ENCODE assay signal across 12 cellular contexts in the genomic region with DNA sequence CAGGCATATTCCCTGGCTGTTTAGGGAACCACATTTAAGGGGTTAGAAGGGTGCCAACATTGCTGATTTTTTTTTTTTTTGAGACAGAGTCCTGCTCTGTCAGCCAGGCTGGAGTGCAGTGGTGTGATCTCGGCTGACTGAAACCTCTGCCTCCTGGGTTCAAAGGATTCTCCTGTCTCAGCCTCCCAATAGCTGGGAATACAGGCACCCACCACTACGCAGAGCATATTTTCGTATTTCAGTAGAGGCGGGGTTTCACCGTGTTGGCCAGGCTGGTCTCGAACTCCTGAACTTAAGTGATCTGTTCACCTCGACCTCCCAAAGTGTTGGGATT. TPM values are rescaled to one million over a fixed set of nuclear protein-coding genes. Genes with fewer than 3 reads are reported as not detected.
DNase-seq lines count a peak whose midpoint lies in the region; ATAC-seq, FAIRE-seq and TF ChIP-seq lines count a peak whose summit lies in the region.
"Had no signal": no experiment of that assay in that cellular context is flagged by ENCODE, and none has a peak within 500 bp of the region (broad histone marks: within the 10 kb centered on the region; RNA-seq: fewer than 3 reads in every experiment).

No MANE protein-coding gene starts in this region.

- H3K27ac ChIP-seq in C4-2B (no peak overlapping the region), GM23338 (ENCODE audit: low read depth) (no peak overlapping the region), HepG2 (ENCODE audit: extremely low read length, insufficient read depth, low read length) (no peak overlapping the region)

- no peak overlapping the region for H3K9ac ChIP-seq in HepG2 (ENCODE audit: insufficient read depth, low read depth, low read length)

- TF ChIP-seq CTCF in C4-2B (conservative IDR thresholded peaks at IDR 0.05) (peak; percentile 40), GM23338 (conservative IDR thresholded peaks at IDR 0.05; ENCODE audit: low read depth in 2 of 2) (no peak), HepG2 (CRISPR knock-in tag; IDR thresholded peaks at IDR 0.05) (no peak)
- peak; percentile 33 for TF ChIP-seq CTCF in activated CD8-positive, alpha-beta T cell treated with anti-CD3 and anti-CD28 coated beads for 36 hours (IDR thresholded peaks at IDR 0.05)

- no peaks in the 10 kb centered on the region for H3K9me2 ChIP-seq in GM23338 (ENCODE audit: insufficient read depth)

- ATAC-seq in GM23338, result peak; percentile 53
- ATAC-seq in activated CD8-positive, alpha-beta T cell treated with anti-CD3 and anti-CD28 coated beads for 36 hours, result no peak
- peak; percentile 30; the same call in 1 of the 3 replicates for ATAC-seq in HepG2

- H4K20me1 ChIP-seq in GM23338 (replicated peaks; ENCODE audit: insufficient read depth) (no peaks in the 10 kb centered on the region), HepG2 (ENCODE audit: insufficient read depth, low read length) (no peaks in the 10 kb centered on the region)

- H3K27me3 ChIP-seq in GM23338 (ENCODE audit: insufficient read depth) (no peaks in the 10 kb centered on the region), HepG2 (ENCODE audit: control insufficient read depth in 1 of 2, insufficient read depth in 2 of 2, low read length in 2 of 2) (no peaks in the 10 kb centered on the region)

- TF ChIP-seq POLR2A in HepG2 (IDR thresholded peaks at IDR 0.05; ENCODE audit: insufficient read depth in 1 of 2, low read depth in 2 of 2, low read length in 2 of 2) (no peak), H54 (IDR thresholded peaks at IDR 0.05; ENCODE audit: low read depth, low read length) (no peak)

- H2AFZ ChIP-seq in GM23338 (peak overlapping the region; percentile 83; the same call in 1 of the 2 replicates), HepG2 (ENCODE audit: low read length) (no peak overlapping the region)

- no peaks in the 10 kb centered on the region; the same call in 2 of the 3 replicates for H3K36me3 Mint-ChIP-seq in GM23338 (ENCODE audit: low read depth)
- no peaks in the 10 kb centered on the region for H3K36me3 Mint-ChIP-seq in activated CD8-positive, alpha-beta T cell treated with anti-CD3 and anti-CD28 coated beads for 36 hours (ENCODE audit: low read depth)
- H3K36me3 Mint-ChIP-seq: CD4-positive, CD25-positive, alpha-beta regulatory T cell had no signal

- POLR2A ChIA-PET in activated CD8-positive, alpha-beta T cell treated with anti-CD3 and anti-CD28 coated beads for 36 hours (lab: Charles Lee), result interaction anchor here (0.7 kb wide), 1 partner anchor 20 kb away, joined by 3 read pairs; no protein-coding TSS in a partner anchor
- POLR2A ChIA-PET in HepG2 (lab: Yijun Ruan, JAX), result no interaction called here

- intact Hi-C loops in activated CD8-positive, alpha-beta T cell treated with anti-CD3 and anti-CD28 coated beads for 36 hours (cut with micrococcal nuclease), result no loop called here
- intact Hi-C loops in HepG2 (cut with micrococcal nuclease; ENCODE audit: unreplicated experiment), result loop anchor here (2.0 kb wide), 1 partner anchor 49 kb away; no protein-coding TSS in a partner anchor

- peaks cover 12% of the 10 kb centered on the region for H3K27me3 Mint-ChIP-seq in GM23338 (ENCODE audit: insufficient read depth, low read depth, poor library complexity)
- peaks cover 9% of the 10 kb centered on the region for H3K27me3 Mint-ChIP-seq in activated CD8-positive, alpha-beta T cell treated with anti-CD3 and anti-CD28 coated beads for 36 hours

- 66% methylated on average over 7 of the region's 7 CpGs for WGBS in HepG2 (ENCODE audit: low lambda C conversion rate)

- H3K9me3 ChIP-seq in HepG2 (ENCODE audit: low read length), result no peaks in the 10 kb centered on the region

- no peak for TF ChIP-seq RAD21 in HepG2 (CRISPR knock-in tag; IDR thresholded peaks at IDR 0.05)

- no peaks in the 10 kb centered on the region for H3K4me1 ChIP-seq in GM23338 (ENCODE audit: insufficient read depth)
- peaks cover 6% of the 10 kb centered on the region; the same call in 1 of the 2 replicates for H3K4me1 ChIP-seq in HepG2 (ENCODE audit: insufficient read depth, low read length)

- no peak for DNase-seq in GM23338 (ENCODE audit: low spot score)
- no peak for DNase-seq in activated CD8-positive, alpha-beta T cell treated with anti-CD3 and anti-CD28 coated beads for 36 hours
- no peak for DNase-seq in HepG2 (ENCODE audit: low spot score)
- no peak for DNase-seq in H54 (ENCODE audit: insufficient read length, low spot score)
- DNase-seq in NCI-H345 treated with DMSO at 0.1 percent for 48 hours (lab: John Stamatoyannopoulos, UW; ENCODE audit: unreplicated experiment), result no peak
- DNase-seq in effector CD8-positive, alpha-beta T cell (lab: John Stamatoyannopoulos, UW), result no peak
- DNase-seq in medulla oblongata (ENCODE audit: extremely low spot score), result no peak

- no peak for TF ChIP-seq EP300 in HepG2 (IDR thresholded peaks at IDR 0.05; ENCODE audit: low read depth in 2 of 2, low read length in 2 of 2)
- TF ChIP-seq EP300 in HepG2 (CRISPR knock-in tag; IDR thresholded peaks at IDR 0.05; ENCODE audit: borderline replicate concordance), result no peak

- no peak for FAIRE-seq in HepG2 (lab: Jason Lieb, UNC)
- FAIRE-seq in H54 (lab: Jason Lieb, UNC), result no peak

- H3K79me2 ChIP-seq in GM23338 (replicated peaks; ENCODE audit: insufficient read depth), result no peaks in the 10 kb centered on the region
- H3K79me2 ChIP-seq in HepG2 (ENCODE audit: insufficient read depth, low read length), result no peaks in the 10 kb centered on the region

- H3K4me3 ChIP-seq in GM23338 (no peak overlapping the region), HepG2 (replicated peaks in 1 of 3; ENCODE audit: insufficient read depth in 1 of 3, low read depth in 2 of 3, low read length in 3 of 3) (no peak overlapping the region)

- CTCF ChIA-PET in activated CD8-positive, alpha-beta T cell treated with anti-CD3 and anti-CD28 coated beads for 36 hours (lab: Charles Lee), result interaction anchor here (0.6 to 1.5 kb wide), 6 partner anchors 24 to 342 kb away, joined by 3 to 8 read pairs (median 4); no protein-coding TSS in a partner anchor
- CTCF ChIA-PET in HepG2 (lab: Yijun Ruan, JAX; ENCODE audit: low intra/inter-chr PET ratio, low total read pairs), result interaction anchor here (0.7 to 1.2 kb wide), 2 partner anchors 49 to 55 kb away, joined by 3 to 4 read pairs; no protein-coding TSS in a partner anchor

- H3K9me3 Mint-ChIP-seq in GM23338, result no peaks in the 10 kb centered on the region; the same call in 2 of the 3 replicates
- H3K9me3 Mint-ChIP-seq in activated CD8-positive, alpha-beta T cell treated with anti-CD3 and anti-CD28 coated beads for 36 hours, result no peaks in the 10 kb centered on the region
- H3K9me3 Mint-ChIP-seq: CD4-positive, CD25-positive, alpha-beta regulatory T cell had no signal

- no peaks in the 10 kb centered on the region for H3K36me3 ChIP-seq in GM23338 (ENCODE audit: insufficient read depth)
- H3K36me3 ChIP-seq in HepG2 (replicated peaks in 1 of 2; ENCODE audit: control insufficient read depth in 1 of 2, insufficient read depth in 2 of 2, low read length in 2 of 2), result no peaks in the 10 kb centered on the region

- no TSS peak for BruUV-seq in HepG2 (replicated peaks; lab: Mats Ljungman, UMichigan)

- no peaks in the 10 kb centered on the region; the same call in 1 of the 2 replicates for H3F3A ChIP-seq in GM23338 (replicated peaks; ENCODE audit: low read depth)

- no peak overlapping the region for H3K4me3 Mint-ChIP-seq in GM23338
- no peak overlapping the region for H3K4me3 Mint-ChIP-seq in activated CD8-positive, alpha-beta T cell treated with anti-CD3 and anti-CD28 coated beads for 36 hours
- H3K4me3 Mint-ChIP-seq: CD4-positive, CD25-positive, alpha-beta regulatory T cell had no signal

- no peak overlapping the region for H3K27ac Mint-ChIP-seq in GM23338
- no peak overlapping the region for H3K27ac Mint-ChIP-seq in activated CD8-positive, alpha-beta T cell treated with anti-CD3 and anti-CD28 coated beads for 36 hours
- H3K27ac Mint-ChIP-seq: CD4-positive, CD25-positive, alpha-beta regulatory T cell had no signal

- in situ Hi-C loops in HepG2 (cut with HindIII; ENCODE audit: extremely low pct_ligation_motif_present, low pct_unique_long_range_greater_than_20kb), result no loop called here

- H3K4me1 Mint-ChIP-seq in GM23338, result no peaks in the 10 kb centered on the region; the same call in 2 of the 3 replicates
- no peaks in the 10 kb centered on the region for H3K4me1 Mint-ChIP-seq in activated CD8-positive, alpha-beta T cell treated with anti-CD3 and anti-CD28 coated beads for 36 hours (ENCODE audit: low read depth)

- H3K4me2 ChIP-seq in GM23338, result no peak overlapping the region
- H3K4me2 ChIP-seq in HepG2 (ENCODE audit: low read depth, low read length), result no peak overlapping the region

RNA-seq across cellular contexts. Expression of gene CRX, which starts 7.8 kb away (rescaled TPM):
- not detected in 2 replicates for total RNA-seq in GM23338 (2014; rRNA removed; shearing (Covaris generic))
- 0.07 and 0.15 TPM in 2 replicates for polyA plus RNA-seq in GM23338 (2016; fragmentation: Nextera tagmentation; extraction: Ambion mirVana)
- not detected for total RNA-seq in activated CD8-positive, alpha-beta T cell treated with anti-CD3 and anti-CD28 coated beads for 36 hours
- total RNA-seq in HepG2 (2016; rRNA removed; fragmentation: Illumina TruSeq; extraction: Trizol), result not detected in 2 replicates
- not detected in 2 replicates for total RNA-seq in HepG2 (2016; cell fraction: cytosol; rRNA removed; fragmentation: Illumina TruSeq; extraction: Trizol; ENCODE audit: low read depth)
- not detected in 2 replicates for total RNA-seq in HepG2 (2016; cell fraction: insoluble cytoplasmic fraction; rRNA removed; fragmentation: Illumina TruSeq; extraction: Trizol)
- total RNA-seq in HepG2 (2016; cell fraction: membrane; rRNA removed; fragmentation: Illumina TruSeq; extraction: Trizol), result not detected in 2 replicates
- not detected in 2 replicates for total RNA-seq in HepG2 (2016; cell fraction: nucleus; rRNA removed; fragmentation: Illumina TruSeq; extraction: Trizol)
- not detected in 2 replicates for polyA plus RNA-seq in HepG2 (2011; rRNA removed)
- polyA plus RNA-seq in HepG2 (2011; cell fraction: cytosol; rRNA removed), result not detected in 2 replicates
- not detected in 2 replicates for polyA plus RNA-seq in HepG2 (2011; cell fraction: nucleus; rRNA removed)
- not detected in 2 replicates for polyA plus RNA-seq in HepG2 (2012)
- polyA plus RNA-seq in HepG2 (2016; cell fraction: cytosol; fragmentation: Illumina TruSeq; extraction: Trizol; ENCODE audit: low read depth), result not detected in 2 replicates
- not detected in 2 replicates for polyA plus RNA-seq in HepG2 (2016; cell fraction: insoluble cytoplasmic fraction; fragmentation: Illumina TruSeq; extraction: Trizol; ENCODE audit: low read depth)
- polyA plus RNA-seq in HepG2 (2016; cell fraction: membrane; fragmentation: Illumina TruSeq; extraction: Trizol; ENCODE audit: low read depth), result not detected in 2 replicates
- not detected in 2 replicates for polyA plus RNA-seq in HepG2 (2016; cell fraction: nucleus; fragmentation: Illumina TruSeq; extraction: Trizol; ENCODE audit: insufficient read depth, low read depth)
- polyA minus RNA-seq in HepG2 (2011; rRNA and poly(A)+ RNA removed; ENCODE audit: low replicate concordance), result not detected in 2 replicates
- not detected in 2 replicates for polyA minus RNA-seq in HepG2 (2011; cell fraction: cytosol; rRNA and poly(A)+ RNA removed)
- polyA minus RNA-seq in HepG2 (2011; cell fraction: nucleus; rRNA and poly(A)+ RNA removed), result not detected in 2 replicates
- total RNA-seq: CD4-positive, CD25-positive, alpha-beta regulatory T cell; H4; HT1080; Right ventricle myocardium superior had no signal
- polyA plus RNA-seq: CD4-positive, CD25-positive, alpha-beta regulatory T cell had no signal

RNA-seq across cellular contexts. Expression of gene TPRX1, which starts 9.6 kb away (rescaled TPM):
- total RNA-seq in GM23338 (2014; rRNA removed; shearing (Covaris generic)), result 0.19 and 0.28 TPM in 2 replicates
- polyA plus RNA-seq in GM23338 (2016; fragmentation: Nextera tagmentation; extraction: Ambion mirVana) (0.14 TPM in 1 of 2 replicates, not detected in the other), HepG2 (2011; rRNA removed) (not detected in 2 replicates)
- not detected for total RNA-seq in activated CD8-positive, alpha-beta T cell treated with anti-CD3 and anti-CD28 coated beads for 36 hours
- total RNA-seq in HepG2 (2016; rRNA removed; fragmentation: Illumina TruSeq; extraction: Trizol), result not detected in 2 replicates
- total RNA-seq in HepG2 (2016; cell fraction: cytosol; rRNA removed; fragmentation: Illumina TruSeq; extraction: Trizol; ENCODE audit: low read depth), result not detected in 2 replicates
- total RNA-seq in HepG2 (2016; cell fraction: insoluble cytoplasmic fraction; rRNA removed; fragmentation: Illumina TruSeq; extraction: Trizol), result not detected in 2 replicates
- not detected in 2 replicates for total RNA-seq in HepG2 (2016; cell fraction: membrane; rRNA removed; fragmentation: Illumina TruSeq; extraction: Trizol)
- total RNA-seq in HepG2 (2016; cell fraction: nucleus; rRNA removed; fragmentation: Illumina TruSeq; extraction: Trizol), result not detected in 2 replicates
- not detected in 2 replicates for polyA plus RNA-seq in HepG2 (2011; cell fraction: cytosol; rRNA removed)
- not detected in 2 replicates for polyA plus RNA-seq in HepG2 (2011; cell fraction: nucleus; rRNA removed)
- not detected in 2 replicates for polyA plus RNA-seq in HepG2 (2012)
- polyA plus RNA-seq in HepG2 (2016; cell fraction: cytosol; fragmentation: Illumina TruSeq; extraction: Trizol; ENCODE audit: low read depth), result not detected in 2 replicates
- not detected in 2 replicates for polyA plus RNA-seq in HepG2 (2016; cell fraction: insoluble cytoplasmic fraction; fragmentation: Illumina TruSeq; extraction: Trizol; ENCODE audit: low read depth)
- polyA plus RNA-seq in HepG2 (2016; cell fraction: membrane; fragmentation: Illumina TruSeq; extraction: Trizol; ENCODE audit: low read depth), result not detected in 2 replicates
- polyA plus RNA-seq in HepG2 (2016; cell fraction: nucleus; fragmentation: Illumina TruSeq; extraction: Trizol; ENCODE audit: insufficient read depth, low read depth), result not detected in 2 replicates
- polyA minus RNA-seq in HepG2 (2011; rRNA and poly(A)+ RNA removed; ENCODE audit: low replicate concordance), result not detected in 2 replicates
- not detected in 2 replicates for polyA minus RNA-seq in HepG2 (2011; cell fraction: cytosol; rRNA and poly(A)+ RNA removed)
- polyA minus RNA-seq in HepG2 (2011; cell fraction: nucleus; rRNA and poly(A)+ RNA removed), result not detected in 2 replicates
- total RNA-seq: CD4-positive, CD25-positive, alpha-beta regulatory T cell; H4; HT1080; Right ventricle myocardium superior had no signal
- polyA plus RNA-seq: CD4-positive, CD25-positive, alpha-beta regulatory T cell had no signal

RNA-seq across cellular contexts. Expression of gene SELENOW, which starts 35.5 kb away (rescaled TPM):
- total RNA-seq in GM23338 (2014; rRNA removed; shearing (Covaris generic)), result 524 and 558 TPM in 2 replicates
- polyA plus RNA-seq in GM23338 (2016; fragmentation: Nextera tagmentation; extraction: Ambion mirVana), result 811 and 820 TPM in 2 replicates
- total RNA-seq in activated CD8-positive, alpha-beta T cell treated with anti-CD3 and anti-CD28 coated beads for 36 hours, result 100 to 1,000 TPM; 105 to 106 TPM
- total RNA-seq in HepG2 (2016; rRNA removed; fragmentation: Illumina TruSeq; extraction: Trizol), result 57.0 and 64.7 TPM in 2 replicates
- total RNA-seq in HepG2 (2016; cell fraction: cytosol; rRNA removed; fragmentation: Illumina TruSeq; extraction: Trizol; ENCODE audit: low read depth), result 415 and 416 TPM in 2 replicates
- 46.9 and 63.2 TPM in 2 replicates for total RNA-seq in HepG2 (2016; cell fraction: insoluble cytoplasmic fraction; rRNA removed; fragmentation: Illumina TruSeq; extraction: Trizol)
- 235 and 276 TPM in 2 replicates for total RNA-seq in HepG2 (2016; cell fraction: membrane; rRNA removed; fragmentation: Illumina TruSeq; extraction: Trizol)
- 28.8 and 32.2 TPM in 2 replicates for total RNA-seq in HepG2 (2016; cell fraction: nucleus; rRNA removed; fragmentation: Illumina TruSeq; extraction: Trizol)
- polyA plus RNA-seq in HepG2 (2011; rRNA removed), result 50.3 and 55.8 TPM in 2 replicates
- 52.1 and 56.8 TPM in 2 replicates for polyA plus RNA-seq in HepG2 (2011; cell fraction: cytosol; rRNA removed)
- polyA plus RNA-seq in HepG2 (2011; cell fraction: nucleus; rRNA removed), result 41.3 and 52.2 TPM in 2 replicates
- 14.6 and 20.9 TPM in 2 replicates for polyA plus RNA-seq in HepG2 (2012)
- 421 and 463 TPM in 2 replicates for polyA plus RNA-seq in HepG2 (2016; cell fraction: cytosol; fragmentation: Illumina TruSeq; extraction: Trizol; ENCODE audit: low read depth)
- 46.3 and 48.2 TPM in 2 replicates for polyA plus RNA-seq in HepG2 (2016; cell fraction: insoluble cytoplasmic fraction; fragmentation: Illumina TruSeq; extraction: Trizol; ENCODE audit: low read depth)
- polyA plus RNA-seq in HepG2 (2016; cell fraction: membrane; fragmentation: Illumina TruSeq; extraction: Trizol; ENCODE audit: low read depth), result 226 and 236 TPM in 2 replicates
- 54.1 and 65.0 TPM in 2 replicates for polyA plus RNA-seq in HepG2 (2016; cell fraction: nucleus; fragmentation: Illumina TruSeq; extraction: Trizol; ENCODE audit: insufficient read depth, low read depth)
- 20.3 and 61.1 TPM in 2 replicates for polyA minus RNA-seq in HepG2 (2011; rRNA and poly(A)+ RNA removed; ENCODE audit: low replicate concordance)
- 7.8 and 8.5 TPM in 2 replicates for polyA minus RNA-seq in HepG2 (2011; cell fraction: cytosol; rRNA and poly(A)+ RNA removed)
- polyA minus RNA-seq in HepG2 (2011; cell fraction: nucleus; rRNA and poly(A)+ RNA removed), result 7.5 and 10.1 TPM in 2 replicates

RNA-seq across cellular contexts. Expression of gene TPRX2, which starts 45.1 kb away (rescaled TPM):
- not detected in 2 replicates for total RNA-seq in GM23338 (2014; rRNA removed; shearing (Covaris generic))
- not detected in 2 replicates for polyA plus RNA-seq in GM23338 (2016; fragmentation: Nextera tagmentation; extraction: Ambion mirVana)
- not detected for total RNA-seq in activated CD8-positive, alpha-beta T cell treated with anti-CD3 and anti-CD28 coated beads for 36 hours
- not detected in 2 replicates for total RNA-seq in HepG2 (2016; rRNA removed; fragmentation: Illumina TruSeq; extraction: Trizol)
- not detected in 2 replicates for total RNA-seq in HepG2 (2016; cell fraction: cytosol; rRNA removed; fragmentation: Illumina TruSeq; extraction: Trizol; ENCODE audit: low read depth)
- total RNA-seq in HepG2 (2016; cell fraction: insoluble cytoplasmic fraction; rRNA removed; fragmentation: Illumina TruSeq; extraction: Trizol), result not detected in 2 replicates
- not detected in 2 replicates for total RNA-seq in HepG2 (2016; cell fraction: membrane; rRNA removed; fragmentation: Illumina TruSeq; extraction: Trizol)
- total RNA-seq in HepG2 (2016; cell fraction: nucleus; rRNA removed; fragmentation: Illumina TruSeq; extraction: Trizol), result not detected in 2 replicates
- polyA plus RNA-seq in HepG2 (2011; rRNA removed), result not detected in 2 replicates
- polyA plus RNA-seq in HepG2 (2011; cell fraction: cytosol; rRNA removed), result not detected in 2 replicates
- polyA plus RNA-seq in HepG2 (2011; cell fraction: nucleus; rRNA removed), result not detected in 2 replicates
- polyA plus RNA-seq in HepG2 (2012), result not detected in 2 replicates
- polyA plus RNA-seq in HepG2 (2016; cell fraction: cytosol; fragmentation: Illumina TruSeq; extraction: Trizol; ENCODE audit: low read depth), result not detected in 2 replicates
- not detected in 2 replicates for polyA plus RNA-seq in HepG2 (2016; cell fraction: insoluble cytoplasmic fraction; fragmentation: Illumina TruSeq; extraction: Trizol; ENCODE audit: low read depth)
- not detected in 2 replicates for polyA plus RNA-seq in HepG2 (2016; cell fraction: membrane; fragmentation: Illumina TruSeq; extraction: Trizol; ENCODE audit: low read depth)
- polyA plus RNA-seq in HepG2 (2016; cell fraction: nucleus; fragmentation: Illumina TruSeq; extraction: Trizol; ENCODE audit: insufficient read depth, low read depth), result not detected in 2 replicates
- not detected in 2 replicates for polyA minus RNA-seq in HepG2 (2011; rRNA and poly(A)+ RNA removed; ENCODE audit: low replicate concordance)
- not detected in 2 replicates for polyA minus RNA-seq in HepG2 (2011; cell fraction: cytosol; rRNA and poly(A)+ RNA removed)
- polyA minus RNA-seq in HepG2 (2011; cell fraction: nucleus; rRNA and poly(A)+ RNA removed), result not detected in 2 replicates
- total RNA-seq: CD4-positive, CD25-positive, alpha-beta regulatory T cell; H4; HT1080; Right ventricle myocardium superior had no signal
- polyA plus RNA-seq: CD4-positive, CD25-positive, alpha-beta regulatory T cell had no signal

Comparison
In these comparisons a context has a peak if more than half of its experiments do, and no peak if none do; other contexts are left out.
1. CTCF ChIP-seq: peak in C4-2B (single experiment) and activated CD8-positive, alpha-beta T cell treated with anti-CD3 and anti-CD28 coated beads for 36 hours (single experiment); none in GM23338 (0 of 2) and HepG2 (single experiment).